In genomic region chr20:36754656-36755222, GRCh38 we compare ENCODE assay signal across 8 cellular contexts. TPM values are rescaled to one million over a fixed set of nuclear protein-coding genes. Genes with fewer than 3 reads are reported as not detected.
A peak's percentile ranks its signal among the peaks of the same experiment; 100 is the strongest.
DNase-seq lines count a peak whose midpoint lies in the region; ATAC-seq, FAIRE-seq and TF ChIP-seq lines count a peak whose summit lies in the region.

No MANE protein-coding gene starts in this region.

- H3K27me3 Mint-ChIP-seq in activated B cell treated with CpG ODN at 0.5 μM for 24 hours (no peaks in the 10 kb centered on the region), memory B cell (no peaks in the 10 kb centered on the region)

- H3K9me3 ChIP-seq in tibial nerve, result no peaks in the 10 kb centered on the region

- H3K27ac ChIP-seq in tibial nerve, result no peak overlapping the region

- peaks cover 52% of the 10 kb centered on the region for H3K36me3 Mint-ChIP-seq in activated B cell treated with CpG ODN at 0.5 μM for 24 hours (ENCODE audit: low read depth)
- H3K36me3 Mint-ChIP-seq in memory B cell, result peaks cover 10% of the 10 kb centered on the region

- POLR2A ChIA-PET in activated B cell treated with CpG ODN at 0.5 μM for 24 hours (lab: Charles Lee), result interaction anchor here (0.6 to 1.1 kb wide), 5 partner anchors 9 to 272 kb away, joined by 3 to 8 read pairs (median 3); partner anchors contain the start of genes NDRG3 and RAB5IF

- DNase-seq in AG08396 (ENCODE audit: low spot score) (peak; percentile 81), GM12892 (ENCODE audit: insufficient read length) (no peak), NCI-H2227 (lab: John Stamatoyannopoulos, UW; ENCODE audit: unreplicated experiment) (peak; percentile 79), activated B cell treated with CpG ODN at 0.5 μM for 24 hours (no peak), memory B cell (ENCODE audit: low spot score in 2 of 2) (peak; percentile 30), tibial nerve (ENCODE audit: low spot score in 2 of 2) (peak in 1 of 2 donors; percentile 41)
- peak; percentile 29 for DNase-seq in effector CD4-positive, alpha-beta T cell

- TF ChIP-seq CTCF in activated B cell treated with CpG ODN at 0.5 μM for 24 hours (IDR thresholded peaks at IDR 0.05), result no peak
- peak; percentile 48 to 65 (median 63) for TF ChIP-seq CTCF in tibial nerve (IDR thresholded peaks at IDR 0.05)

- WGBS in tibial nerve, 2 donors, result 0 to 3% methylated on average over 2 of the region's 2 CpGs

- CTCF ChIA-PET in activated B cell treated with CpG ODN at 0.5 μM for 24 hours (lab: Charles Lee), result interaction anchor here (0.7 to 3.9 kb wide), 17 partner anchors 8 to 551 kb away, joined by 3 to 17 read pairs (median 6); partner anchors contain the start of genes DSN1, NDRG3 and RAB5IF

- intact Hi-C loops in activated B cell treated with CpG ODN at 0.5 μM for 24 hours (cut with micrococcal nuclease), result loop anchor here (1.0 kb wide), 3 partner anchors 142 to 552 kb away; no protein-coding TSS in a partner anchor

- no peak overlapping the region for H3K4me3 ChIP-seq in tibial nerve

- H3K36me3 ChIP-seq in tibial nerve, result peaks cover 0 to 67% (median 4%) of the 10 kb centered on the region in 3 donors

- H3K4me1 ChIP-seq in tibial nerve, result peaks cover 0 to 6% (median 2%) of the 10 kb centered on the region in 4 donors

- H3K4me3 Mint-ChIP-seq in activated B cell treated with CpG ODN at 0.5 μM for 24 hours, result no peak overlapping the region
- no peak overlapping the region for H3K4me3 Mint-ChIP-seq in memory B cell

- FAIRE-seq in GM12892 (lab: Jason Lieb, UNC), result peak; percentile 74

- ATAC-seq in activated B cell treated with CpG ODN at 0.5 μM for 24 hours (ENCODE audit: low read depth) (peak; percentile 60), memory B cell (ENCODE audit: low read depth) (peak; percentile 60), GM21423 (IDR thresholded peaks at IDR 0.05; ENCODE audit: unreplicated experiment) (no peak)

- H3K4me1 Mint-ChIP-seq in activated B cell treated with CpG ODN at 0.5 μM for 24 hours (peaks cover 33% of the 10 kb centered on the region), memory B cell (peaks cover 9% of the 10 kb centered on the region)

- no peaks in the 10 kb centered on the region for H3K27me3 ChIP-seq in tibial nerve

- H3K27ac Mint-ChIP-seq in activated B cell treated with CpG ODN at 0.5 μM for 24 hours, result peak overlapping the region; percentile 61
- no peak overlapping the region for H3K27ac Mint-ChIP-seq in memory B cell

- TF ChIP-seq EP300 in tibial nerve (IDR thresholded peaks at IDR 0.05), result no peak

- H3K9me3 Mint-ChIP-seq in activated B cell treated with CpG ODN at 0.5 μM for 24 hours, result no peaks in the 10 kb centered on the region
- H3K9me3 Mint-ChIP-seq in memory B cell, result no peaks in the 10 kb centered on the region

- TF ChIP-seq POLR2A in GM12892 (IDR thresholded peaks at IDR 0.05; ENCODE audit: low read depth, low read length), result no peak
- no peak for TF ChIP-seq POLR2A in tibial nerve (IDR thresholded peaks at IDR 0.05)

RNA-seq across cellular contexts. Expression of gene NDRG3, which starts 8.8 kb away (rescaled TPM):
- polyA plus RNA-seq in GM12892 (2012; ENCODE audit: missing spikeins), result 20.0 TPM
- 20.8 and 21.4 TPM in 2 replicates for total RNA-seq in activated B cell treated with CpG ODN at 0.5 μM for 24 hours
- 10 to 100 TPM; 13.9 to 21.9 (median 19.2) TPM for total RNA-seq in tibial nerve

RNA-seq across cellular contexts. Expression of gene DSN1, which starts 18.8 kb away (rescaled TPM):
- 20.4 TPM for polyA plus RNA-seq in GM12892 (2012; ENCODE audit: missing spikeins)
- total RNA-seq in activated B cell treated with CpG ODN at 0.5 μM for 24 hours, result 11.2 and 14.0 TPM in 2 replicates
- 10 to 100 TPM in 2 of 4 donors, 1 to 10 TPM in 2; 5.4 to 14.9 (median 8.6) TPM for total RNA-seq in tibial nerve

Comparison
In these comparisons a context has a peak if more than half of its experiments do, and no peak if none do; other contexts are left out.
1. DNase-seq: peak in AG08396 (single experiment), NCI-H2227 (single experiment), effector CD4-positive, alpha-beta T cell (single experiment) and memory B cell (2 of 2); none in GM12892 (single experiment) and activated B cell treated with CpG ODN at 0.5 μM for 24 hours (single experiment).